ENCODE assay signal across 14 cellular contexts in the genomic region with DNA sequence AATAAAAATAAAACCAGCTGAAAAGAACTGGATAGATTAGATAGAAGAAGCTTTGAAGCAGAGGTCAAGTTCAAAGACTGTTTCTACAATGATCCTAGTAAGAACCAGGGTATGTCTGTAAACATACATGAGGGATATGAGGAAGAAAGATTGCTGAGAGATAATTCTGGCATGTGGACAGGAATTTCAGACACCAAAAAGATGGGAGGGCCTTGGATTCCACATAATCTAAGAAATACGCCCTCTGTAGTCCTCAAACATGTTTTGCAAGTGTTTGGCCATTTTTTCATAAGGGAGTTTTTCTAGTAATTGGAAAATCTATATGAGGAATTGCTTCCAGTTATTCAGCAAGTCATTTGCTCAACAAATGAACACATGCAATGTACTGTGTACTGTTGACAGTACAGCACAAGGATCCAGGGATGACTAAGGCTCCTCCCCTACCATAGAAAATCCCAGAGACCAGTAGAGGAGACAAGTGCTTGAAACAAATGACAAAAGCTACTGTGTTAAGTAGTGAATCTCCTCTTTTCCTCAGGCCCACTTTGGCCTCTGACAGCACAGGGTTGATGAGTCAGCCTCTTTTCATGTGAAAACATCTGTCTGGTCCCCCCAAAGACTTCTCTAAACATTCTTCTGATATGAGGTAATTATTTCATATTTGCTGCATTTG.
DNase-seq lines count a peak whose midpoint lies in the region; FAIRE-seq and TF ChIP-seq lines count a peak whose summit lies in the region.
"Had no signal": no experiment of that assay in that cellular context is flagged by ENCODE, and none has a peak within 500 bp of the region (broad histone marks: within the 10 kb centered on the region; RNA-seq: fewer than 3 reads in every experiment).

No MANE protein-coding gene starts in this region.

- peak; percentile 26 for TF ChIP-seq CTCF in mesothelial cell of epicardium (IDR thresholded peaks at IDR 0.05; ENCODE audit: unreplicated experiment)

- FAIRE-seq in endometrium (lab: Jason Lieb, UNC) = peak; percentile 50

- H3K4me3 Mint-ChIP-seq in mesothelial cell of epicardium = no peak overlapping the region
- H3K4me3 Mint-ChIP-seq: CD4-positive, alpha-beta T cell had no signal

- DNase-seq in AG20443 (ENCODE audit: low spot score) (peak; percentile 57), M059J (ENCODE audit: low read depth) (peak; percentile 73), mesothelial cell of epicardium (ENCODE audit: low spot score in 2 of 2, unreplicated experiment in 2 of 2) (no peak), 8988T (no peak), NCI-H2171 treated with DMSO at 0.1 percent for 48 hours (lab: John Stamatoyannopoulos, UW) (no peak), DMS 273 treated with DMSO at 0.1 percent for 48 hours (lab: John Stamatoyannopoulos, UW) (no peak)
- no peak for DNase-seq in NK-92 treated with Interleukin-12 subunit alpha and Interleukin-12 subunit beta, amount 100 ng/mL, for 24 hours (lab: John Stamatoyannopoulos, UW)
- DNase-seq: activated CD4-positive, alpha-beta T cell treated with anti-CD3 and anti-CD28 coated beads for 4 hours; CD4-positive, alpha-beta T cell; NCI-H1105 treated with DMSO at 0.1 percent for 48 hours; NCI-H526; pancreas; stimulated activated CD4-positive, alpha-beta T cell treated with anti-CD3 and anti-CD28 coated beads, Interleukin-4, amount 100 ng/mL, for 4 hours had no signal

- no peak overlapping the region for H3K27ac Mint-ChIP-seq in mesothelial cell of epicardium
- H3K27ac Mint-ChIP-seq: CD4-positive, alpha-beta T cell had no signal

- no peaks in the 10 kb centered on the region for H3K27me3 Mint-ChIP-seq in mesothelial cell of epicardium (ENCODE audit: low read depth)
- H3K27me3 Mint-ChIP-seq: CD4-positive, alpha-beta T cell had no signal

- H3K4me1 Mint-ChIP-seq in mesothelial cell of epicardium = peaks cover 11% of the 10 kb centered on the region

- H3K9me3 Mint-ChIP-seq in mesothelial cell of epicardium = no peaks in the 10 kb centered on the region
- H3K9me3 Mint-ChIP-seq: CD4-positive, alpha-beta T cell had no signal

- H3K36me3 Mint-ChIP-seq in mesothelial cell of epicardium = no peaks in the 10 kb centered on the region

Comparison
In these comparisons a context has a peak if more than half of its experiments do, and no peak if none do; other contexts are left out.
1. DNase-seq: peak in AG20443 (single experiment) and M059J (single experiment); none in mesothelial cell of epicardium (0 of 2), 8988T (single experiment), NCI-H2171 treated with DMSO at 0.1 percent for 48 hours (single experiment), DMS 273 treated with DMSO at 0.1 percent for 48 hours (single experiment) and NK-92 treated with Interleukin-12 subunit alpha and Interleukin-12 subunit beta, amount 100 ng/mL, for 24 hours (single experiment).